ENCODE assay signal across 13 cellular contexts in the genomic region with DNA sequence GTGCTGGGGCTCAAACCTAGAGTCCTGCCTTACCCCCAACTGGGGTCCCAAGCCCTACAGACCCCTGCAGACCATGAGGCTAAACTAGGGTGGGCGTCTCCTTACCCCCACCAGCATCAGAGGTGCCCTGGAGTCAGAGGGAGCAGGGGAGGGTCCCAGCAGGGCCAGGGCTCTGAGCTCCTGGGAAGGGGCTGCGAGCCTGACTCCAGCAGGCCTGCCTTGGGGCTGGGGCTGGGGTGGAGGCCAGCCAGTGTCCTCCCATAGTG. TPM values are rescaled to one million over a fixed set of nuclear protein-coding genes. Genes with fewer than 3 reads are reported as not detected.
A peak's percentile ranks its signal among the peaks of the same experiment; 100 is the strongest.
DNase-seq lines count a peak whose midpoint lies in the region; ATAC-seq and TF ChIP-seq lines count a peak whose summit lies in the region.
"Had no signal": no experiment of that assay in that cellular context is flagged by ENCODE, and none has a peak within 500 bp of the region (broad histone marks: within the 10 kb centered on the region; RNA-seq: fewer than 3 reads in every experiment).

No MANE protein-coding gene starts in this region.

- H3K4me3 Mint-ChIP-seq in CD8-positive, alpha-beta memory T cell: no peak overlapping the region
- H3K4me3 Mint-ChIP-seq: naive thymus-derived CD4-positive, alpha-beta T cell; T-helper 1 cell treated with Interleukin-12 subunit alpha and Interleukin-12 subunit beta and Interleukin-4 antibody, amounts not matched to agents 30 μg/mL and 1 μg/mL, for 36 hours had no signal

- POLR2A ChIA-PET in CD8-positive, alpha-beta memory T cell (lab: Charles Lee): no interaction called here

- H3K27ac Mint-ChIP-seq in CD8-positive, alpha-beta memory T cell: no peak overlapping the region
- H3K27ac Mint-ChIP-seq: T-helper 1 cell treated with Interleukin-12 subunit alpha and Interleukin-12 subunit beta and Interleukin-4 antibody, amounts not matched to agents 30 μg/mL and 1 μg/mL, for 36 hours had no signal

- no peaks in the 10 kb centered on the region for H3K9me3 ChIP-seq in CD8-positive, alpha-beta memory T cell (ENCODE audit: low read length)
- H3K9me3 ChIP-seq in Peyer's patch: no peaks in the 10 kb centered on the region
- no peaks in the 10 kb centered on the region for H3K9me3 ChIP-seq in esophagus squamous epithelium
- H3K9me3 ChIP-seq in skeletal muscle satellite cell (replicated peaks; ENCODE audit: low read length): no peaks in the 10 kb centered on the region
- no peaks in the 10 kb centered on the region for H3K9me3 ChIP-seq in BE2C

- H3K4me2 ChIP-seq in skeletal muscle satellite cell (ENCODE audit: low read length): peak overlapping the region; percentile 74
- H3K4me2 ChIP-seq: KMS-11 had no signal

- H3K27me3 ChIP-seq in CD8-positive, alpha-beta memory T cell (ENCODE audit: insufficient read depth, low read length, poor library complexity, severe bottlenecking): no peaks in the 10 kb centered on the region
- H3K27me3 ChIP-seq in Peyer's patch: no peaks in the 10 kb centered on the region
- H3K27me3 ChIP-seq in esophagus squamous epithelium: no peaks in the 10 kb centered on the region
- H3K27me3 ChIP-seq in skeletal muscle satellite cell (ENCODE audit: control insufficient read depth, insufficient read depth, low read length): no peaks in the 10 kb centered on the region
- H3K27me3 ChIP-seq in BE2C: no peaks in the 10 kb centered on the region

- peak overlapping the region; percentile 9 for H3K27ac ChIP-seq in CD8-positive, alpha-beta memory T cell (ENCODE audit: low read depth, low read length)
- peak overlapping the region in 3 of 4 donors; percentile 40 to 71 (median 62) for H3K27ac ChIP-seq in Peyer's patch
- peak overlapping the region; percentile 42 to 86 (median 78) for H3K27ac ChIP-seq in esophagus squamous epithelium
- H3K27ac ChIP-seq: KMS-11 had no signal

- peak overlapping the region; percentile 73 for H3K9ac ChIP-seq in skeletal muscle satellite cell (ENCODE audit: low read depth, low read length)
- H3K9ac ChIP-seq: KMS-11 had no signal

- ATAC-seq in GM19452 (IDR thresholded peaks at IDR 0.05; ENCODE audit: unreplicated experiment): no peak

- H3K4me3 ChIP-seq in CD8-positive, alpha-beta memory T cell (ENCODE audit: low read length): no peak overlapping the region
- H3K4me3 ChIP-seq in Peyer's patch: no peak overlapping the region
- peak overlapping the region in 3 of 4 donors; percentile 31 to 54 (median 41) for H3K4me3 ChIP-seq in esophagus squamous epithelium
- H3K4me3 ChIP-seq in skeletal muscle satellite cell (ENCODE audit: low read length): peak overlapping the region; percentile 36
- no peak overlapping the region for H3K4me3 ChIP-seq in BE2C (ENCODE audit: low read depth, low read length)

- DNase-seq in CD8-positive, alpha-beta memory T cell: no peak
- peak in 1 of 3 donors; percentile 39 for DNase-seq in Peyer's patch
- no peak for DNase-seq in esophagus squamous epithelium (lab: John Stamatoyannopoulos, UW)
- no peak for DNase-seq in epidermal melanocyte (ENCODE audit: insufficient read length, low spot score)
- no peak for DNase-seq in NCI-H1417 (lab: John Stamatoyannopoulos, UW)
- DNase-seq in BE2C: no peak
- DNase-seq: NCI-H2029 treated with DMSO at 0.1 percent for 48 hours; stimulated activated CD4-positive, alpha-beta T cell treated with anti-CD3 and anti-CD28 coated beads, Interleukin-12 subunit alpha, Interleukin-12 subunit beta, amount 100 ng/mL, for 4 hours had no signal

- intact Hi-C loops in esophagus squamous epithelium (cut with DNase I): no loop called here

- H3K36me3 Mint-ChIP-seq in CD8-positive, alpha-beta memory T cell: no peaks in the 10 kb centered on the region
- H3K36me3 Mint-ChIP-seq: naive thymus-derived CD4-positive, alpha-beta T cell had no signal

- WGBS in esophagus squamous epithelium, 2 donors: no CpG with 5 or more reads among the region's 2 CpGs

- no peaks in the 10 kb centered on the region for H3K27me3 Mint-ChIP-seq in CD8-positive, alpha-beta memory T cell
- H3K27me3 Mint-ChIP-seq: naive thymus-derived CD4-positive, alpha-beta T cell had no signal

- TF ChIP-seq CTCF in Peyer's patch (IDR thresholded peaks at IDR 0.05) (no peak), esophagus squamous epithelium (IDR thresholded peaks at IDR 0.05) (no peak), BE2C (IDR thresholded peaks at IDR 0.05; ENCODE audit: low read depth, low read length) (no peak)

- no peaks in the 10 kb centered on the region for H3K36me3 ChIP-seq in CD8-positive, alpha-beta memory T cell (ENCODE audit: insufficient read depth, low read length)
- no peaks in the 10 kb centered on the region for H3K36me3 ChIP-seq in Peyer's patch
- no peaks in the 10 kb centered on the region for H3K36me3 ChIP-seq in esophagus squamous epithelium
- H3K36me3 ChIP-seq in skeletal muscle satellite cell (ENCODE audit: insufficient read depth, low read length): no peaks in the 10 kb centered on the region
- no peaks in the 10 kb centered on the region for H3K36me3 ChIP-seq in BE2C

- TF ChIP-seq POLR2A in Peyer's patch (IDR thresholded peaks at IDR 0.05) (no peak), esophagus squamous epithelium (IDR thresholded peaks at IDR 0.05) (no peak)

- CTCF ChIA-PET in CD8-positive, alpha-beta memory T cell (lab: Charles Lee): interaction anchor here (1.1 kb wide), 1 partner anchor 8 kb away, joined by 3 read pairs; a partner anchor contains a TSS

- no peaks in the 10 kb centered on the region for H3K4me1 ChIP-seq in CD8-positive, alpha-beta memory T cell (ENCODE audit: insufficient read depth, low read length)
- peaks cover 0 to 16% (median 0%) of the 10 kb centered on the region in 4 donors for H3K4me1 ChIP-seq in Peyer's patch
- peaks cover 40 to 98% (median 45%) of the 10 kb centered on the region in 3 donors for H3K4me1 ChIP-seq in esophagus squamous epithelium
- H3K4me1 ChIP-seq in skeletal muscle satellite cell (ENCODE audit: control insufficient read depth, insufficient read depth, low read length): peaks cover 41% of the 10 kb centered on the region
- peaks cover 8% of the 10 kb centered on the region; the same call in 1 of the 2 replicates for H3K4me1 ChIP-seq in BE2C

- peaks cover 0 to 2% (median 0%) of the 10 kb centered on the region in 3 donors for H3K4me1 Mint-ChIP-seq in CD8-positive, alpha-beta memory T cell

- H3K9me3 Mint-ChIP-seq in CD8-positive, alpha-beta memory T cell: no peaks in the 10 kb centered on the region
- H3K9me3 Mint-ChIP-seq: T-helper 1 cell treated with Interleukin-12 subunit alpha and Interleukin-12 subunit beta and Interleukin-4 antibody, amounts not matched to agents 30 μg/mL and 1 μg/mL, for 36 hours had no signal

RNA-seq across cellular contexts. Expression of a gene that starts 1.3 kb away (rescaled TPM):
- not detected for total RNA-seq in CD8-positive, alpha-beta memory T cell
- not detected for polyA plus RNA-seq in CD8-positive, alpha-beta memory T cell
- 1 to 10 TPM in 2 of 4 donors, not detected in 2; 2.4 to 8.2 TPM for total RNA-seq in Peyer's patch
- 10 to 100 TPM in 2 of 4 donors, 1 to 10 TPM in 2; 5.3 to 32.4 (median 11.4) TPM for total RNA-seq in esophagus squamous epithelium
- 6.3 and 10.6 TPM in 2 replicates for total RNA-seq in skeletal muscle satellite cell (2012; rRNA removed)
- polyA plus RNA-seq in BE2C (2012; ENCODE audit: insufficient read depth, insufficient read length, low read depth): 9.6 TPM
- polyA plus RNA-seq: naive thymus-derived CD4-positive, alpha-beta T cell had no signal

RNA-seq across cellular contexts. Expression of a gene that starts 2.3 kb away (rescaled TPM):
- total RNA-seq in CD8-positive, alpha-beta memory T cell: not detected
- polyA plus RNA-seq in CD8-positive, alpha-beta memory T cell: not detected
- total RNA-seq in Peyer's patch (10 to 100 TPM in 2 of 4 donors, 1 to 10 TPM in 2; 2.8 to 16.5 (median 12.6) TPM), esophagus squamous epithelium (10 to 100 TPM in 2 of 4 donors, 1 to 10 TPM in 2; 3.4 to 18.1 (median 11.0) TPM)
- 2.5 and 2.8 TPM in 2 replicates for total RNA-seq in skeletal muscle satellite cell (2012; rRNA removed)
- polyA plus RNA-seq in BE2C (2012; ENCODE audit: insufficient read depth, insufficient read length, low read depth): not detected

RNA-seq across cellular contexts. Expression of a gene that starts 8.6 kb away (rescaled TPM):
- total RNA-seq in CD8-positive, alpha-beta memory T cell: not detected
- not detected for polyA plus RNA-seq in CD8-positive, alpha-beta memory T cell
- total RNA-seq in Peyer's patch (100 to 1,000 TPM in 3 of 4 donors, 10 to 100 TPM in 1; 86.6 to 605 (median 431) TPM), esophagus squamous epithelium (10 to 100 TPM; 23.8 to 74.4 (median 47.4) TPM)
- total RNA-seq in skeletal muscle satellite cell (2012; rRNA removed): 21.3 and 26.2 TPM in 2 replicates
- polyA plus RNA-seq in BE2C (2012; ENCODE audit: insufficient read depth, insufficient read length, low read depth): not detected

Comparison
In these comparisons a context has a peak if more than half of its experiments do, and no peak if none do; other contexts are left out.
1. H3K27ac ChIP-seq: peak in every context shown above with its lines; median percentile 78 in esophagus squamous epithelium; 62 in Peyer's patch; 9 in CD8-positive, alpha-beta memory T cell.
2. H3K4me3 ChIP-seq: peak in esophagus squamous epithelium (3 of 4) and skeletal muscle satellite cell (single experiment); none in CD8-positive, alpha-beta memory T cell (single experiment), Peyer's patch (0 of 4) and BE2C (single experiment).
3. RNA of a gene that starts 8.6 kb away (total RNA-seq): 86.6 to 605 TPM in Peyer's patch and 23.8 to 74.4 TPM in esophagus squamous epithelium; not detected in CD8-positive, alpha-beta memory T cell; every median in the first group is over 10 times any median in the second.